26 cellular contexts compared by ENCODE assay signal in the genomic region with DNA sequence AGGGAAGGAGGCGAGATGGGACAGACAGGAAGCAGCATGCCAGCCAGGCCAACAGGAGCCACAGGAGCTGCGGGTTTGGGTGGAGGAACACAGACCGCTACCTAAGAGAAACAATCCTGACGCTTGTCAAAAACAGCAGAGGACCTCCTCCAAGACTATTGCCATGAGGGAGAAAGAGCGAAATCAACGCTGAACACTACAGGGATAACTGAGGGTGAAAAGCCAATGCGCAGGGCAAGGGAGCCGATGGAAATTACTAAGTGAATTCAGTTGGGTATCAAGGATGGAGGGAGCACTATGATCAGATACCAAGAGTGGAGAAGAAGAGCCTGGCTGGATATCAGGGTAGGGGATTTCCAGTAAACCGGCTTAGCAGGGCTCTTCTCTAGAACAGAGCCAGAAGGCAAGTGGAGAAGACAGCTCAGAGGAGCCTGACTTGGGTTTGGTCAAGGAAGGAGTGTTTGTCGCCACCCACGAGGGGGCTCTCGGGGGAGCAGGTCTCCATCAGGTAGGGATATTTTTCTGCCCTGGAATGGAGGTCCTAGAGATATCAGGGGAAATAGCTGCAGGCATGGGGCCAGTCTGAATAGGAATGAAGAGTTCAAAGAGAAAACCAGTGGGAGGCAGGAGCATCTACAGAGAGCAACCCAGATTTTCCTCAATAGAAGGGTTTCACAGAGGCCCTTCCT. TPM values are rescaled to one million over a fixed set of nuclear protein-coding genes. Genes with fewer than 3 reads are reported as not detected.
DNase-seq lines count a peak whose midpoint lies in the region; ATAC-seq and TF ChIP-seq lines count a peak whose summit lies in the region.
"Had no signal": no experiment of that assay in that cellular context is flagged by ENCODE, and none has a peak within 500 bp of the region (broad histone marks: within the 10 kb centered on the region; RNA-seq: fewer than 3 reads in every experiment).

No MANE protein-coding gene starts in this region.

- H4K91ac ChIP-seq in H9 (ENCODE audit: insufficient read length, low read depth, low read length): no peak overlapping the region

- no peak overlapping the region for H3K27ac Mint-ChIP-seq in H9
- H3K27ac Mint-ChIP-seq in activated T-helper 17 cell treated with anti-CD3 and anti-CD28 coated beads, Interleukin-2, amount 50 U/mL, for 72 hours: peak overlapping the region; percentile 63
- H3K27ac Mint-ChIP-seq: activated CD4-positive, alpha-beta T cell treated with anti-CD3 and anti-CD28 coated beads for 36 hours had no signal

- no peaks in the 10 kb centered on the region for H3K27me3 ChIP-seq in H9 (ENCODE audit: insufficient read depth, low read length)
- H3K27me3 ChIP-seq: ascending aorta had no signal

- H3K9me3 Mint-ChIP-seq in H9: peaks cover 11 to 15% of the 10 kb centered on the region in 2 experiments
- H3K9me3 Mint-ChIP-seq in activated T-helper 17 cell treated with anti-CD3 and anti-CD28 coated beads, Interleukin-2, amount 50 U/mL, for 72 hours: peaks cover 3% of the 10 kb centered on the region
- H3K9me3 Mint-ChIP-seq: effector memory CD8-positive, alpha-beta T cell; stimulated activated naive CD8-positive, alpha-beta T cell treated with anti-CD3 and anti-CD28 coated beads, Interleukin-15, amount 100 ng/mL, for 72 hours had no signal

- H2AK5ac ChIP-seq in H9 (ENCODE audit: insufficient read length, low read length): no peak overlapping the region

- H2BK12ac ChIP-seq in H9 (ENCODE audit: insufficient read length, low read depth, low read length): no peak overlapping the region

- no peak for ATAC-seq in activated T-helper 17 cell treated with anti-CD3 and anti-CD28 coated beads, Interleukin-2, amount 50 U/mL, for 72 hours (replicated peaks)
- ATAC-seq: effector memory CD8-positive, alpha-beta T cell; stimulated activated naive CD8-positive, alpha-beta T cell treated with anti-CD3 and anti-CD28 coated beads, Interleukin-15, amount 100 ng/mL, for 72 hours had no signal

- H3K4me3 Mint-ChIP-seq in H9: no peak overlapping the region
- H3K4me3 Mint-ChIP-seq in activated T-helper 17 cell treated with anti-CD3 and anti-CD28 coated beads, Interleukin-2, amount 50 U/mL, for 72 hours: no peak overlapping the region
- H3K4me3 Mint-ChIP-seq: activated CD4-positive, alpha-beta T cell treated with anti-CD3 and anti-CD28 coated beads for 36 hours; effector memory CD8-positive, alpha-beta T cell; neural crest cell; stimulated activated naive CD8-positive, alpha-beta T cell treated with anti-CD3 and anti-CD28 coated beads, Interleukin-15, amount 100 ng/mL, for 72 hours had no signal

- H3K56ac ChIP-seq in H9 (ENCODE audit: insufficient read length, low read depth, low read length): no peak overlapping the region

- no peaks in the 10 kb centered on the region for H3K23me2 ChIP-seq in H9 (ENCODE audit: insufficient read length, low read depth, low read length, poor library complexity, severe bottlenecking)

- H3T11ph ChIP-seq in H9 (ENCODE audit: low read length): no peak overlapping the region

- peaks cover 3% of the 10 kb centered on the region; the same call in 1 of the 2 replicates for H3K4me1 ChIP-seq in H9 (ENCODE audit: insufficient read depth, low read length)
- H3K4me1 ChIP-seq: ascending aorta, parathyroid adenoma had no signal

- no peak overlapping the region for H3K23ac ChIP-seq in H9 (ENCODE audit: insufficient read length, low read depth, low read length)

- no peak overlapping the region for H2BK20ac ChIP-seq in H9 (ENCODE audit: low read depth, low read length, poor library complexity, severe bottlenecking)

- no peaks in the 10 kb centered on the region for H3K9me3 ChIP-seq in H9 (ENCODE audit: control insufficient read depth, low read depth, low read length)
- H3K9me3 ChIP-seq: ascending aorta, thoracic aorta had no signal

- no peak overlapping the region for H2BK15ac ChIP-seq in H9 (ENCODE audit: low read depth, low read length)

- H3K27me3 Mint-ChIP-seq in H9 (ENCODE audit: low read depth): no peaks in the 10 kb centered on the region; the same call in 1 of the 2 replicates
- no peaks in the 10 kb centered on the region for H3K27me3 Mint-ChIP-seq in activated T-helper 17 cell treated with anti-CD3 and anti-CD28 coated beads, Interleukin-2, amount 50 U/mL, for 72 hours
- H3K27me3 Mint-ChIP-seq: activated CD4-positive, alpha-beta T cell treated with anti-CD3 and anti-CD28 coated beads for 36 hours; effector memory CD8-positive, alpha-beta T cell; stimulated activated naive CD8-positive, alpha-beta T cell treated with anti-CD3 and anti-CD28 coated beads, Interleukin-15, amount 100 ng/mL, for 72 hours had no signal

- no peak overlapping the region for H3K4me2 ChIP-seq in H9 (ENCODE audit: insufficient read depth, insufficient read length, low read length)

- no peak overlapping the region for H2AFZ ChIP-seq in H9 (ENCODE audit: low read length)
- H2AFZ ChIP-seq: parathyroid adenoma had no signal

- DNase-seq in SKM-1 treated with dmso at 0.1 percent for 144 hours (lab: John Stamatoyannopoulos, UW; ENCODE audit: unreplicated experiment) (peak; percentile 62), SKM-1 (lab: John Stamatoyannopoulos, UW; ENCODE audit: unreplicated experiment) (no peak), H9 (peak; percentile 15), H4 (ENCODE audit: low spot score) (no peak), SHP77 treated with DMSO at 0.1 percent for 48 hours (lab: John Stamatoyannopoulos, UW) (no peak)
- DNase-seq in stimulated activated CD8-positive, alpha-beta memory T cell treated with anti-CD3 and anti-CD28 coated beads, Interleukin-4, amount 100 ng/mL, for 48 hours: peak; percentile 13
- DNase-seq: ACHN; activated CD4-positive, alpha-beta T cell treated with anti-CD3 and anti-CD28 coated beads for 36 hours; cortex of kidney; effector memory CD8-positive, alpha-beta T cell; hypothalamus; Karpas-422; mesenchymal stem cell; NCI-H2171 treated with DMSO at 0.1 percent for 48 hours; NCI-H526; SIG-M5; stimulated activated CD4-positive, alpha-beta T cell treated with anti-CD3 and anti-CD28 coated beads, Interleukin-2, amount 100 ng/mL, for 24 hours; stimulated activated naive CD8-positive, alpha-beta T cell treated with anti-CD3 and anti-CD28 coated beads, Interleukin-15, amount 100 ng/mL, for 72 hours; SW 1271; T1000 had no signal

- no peaks in the 10 kb centered on the region for H4K20me1 ChIP-seq in H9 (ENCODE audit: control insufficient read depth, insufficient read depth, insufficient read length)

- H4K8ac ChIP-seq in H9 (replicated peaks; ENCODE audit: insufficient read length, low read depth, low read length): no peak overlapping the region

- no peaks in the 10 kb centered on the region for H3K79me2 ChIP-seq in H9 (ENCODE audit: insufficient read depth, low read length)
- H3K79me2 ChIP-seq: parathyroid adenoma had no signal

- peaks cover 26 to 59% (median 27%) of the 10 kb centered on the region in 3 experiments for H3K36me3 Mint-ChIP-seq in H9 (ENCODE audit: insufficient read depth in 1 of 3, low read depth in 3 of 3)
- peaks cover 60% of the 10 kb centered on the region for H3K36me3 Mint-ChIP-seq in activated T-helper 17 cell treated with anti-CD3 and anti-CD28 coated beads, Interleukin-2, amount 50 U/mL, for 72 hours (ENCODE audit: low read depth)

- no peak overlapping the region for H3K9ac ChIP-seq in H9 (ENCODE audit: extremely low read depth, insufficient read length, low read length)
- H3K9ac ChIP-seq: parathyroid adenoma had no signal

- no peak overlapping the region for H4K5ac ChIP-seq in H9 (ENCODE audit: insufficient read length, low read depth, low read length)

- H3K18ac ChIP-seq in H9 (ENCODE audit: insufficient read length, low read depth, low read length): no peak overlapping the region

- peaks cover 12 to 15% of the 10 kb centered on the region in 2 experiments for H3K4me1 Mint-ChIP-seq in H9
- peaks cover 14% of the 10 kb centered on the region for H3K4me1 Mint-ChIP-seq in activated T-helper 17 cell treated with anti-CD3 and anti-CD28 coated beads, Interleukin-2, amount 50 U/mL, for 72 hours
- H3K4me1 Mint-ChIP-seq: neural crest cell; stimulated activated naive CD8-positive, alpha-beta T cell treated with anti-CD3 and anti-CD28 coated beads, Interleukin-15, amount 100 ng/mL, for 72 hours had no signal

- no peak for TF ChIP-seq CTCF in H9 (conservative IDR thresholded peaks at IDR 0.05)

- no peaks in the 10 kb centered on the region for H3K79me1 ChIP-seq in H9 (ENCODE audit: insufficient read depth, low read depth, low read length, poor library complexity, severe bottlenecking)

- H3K27ac ChIP-seq in H9 (ENCODE audit: insufficient read length, low read depth, low read length): no peak overlapping the region
- H3K27ac ChIP-seq: ascending aorta, parathyroid adenoma, thoracic aorta, VCaP had no signal

- H3K4ac ChIP-seq in H9 (ENCODE audit: low read depth, low read length): no peak overlapping the region

- H2BK5ac ChIP-seq in H9 (ENCODE audit: insufficient read length, low read length): no peak overlapping the region

- whole genome bisulfite sequencing in H9 (ENCODE audit: extremely low coverage, insufficient read length, low lambda C conversion rate): no CpG with 5 or more reads among the region's 12 CpGs

- no peak overlapping the region for H2BK120ac ChIP-seq in H9 (ENCODE audit: low read depth, low read length, poor library complexity, severe bottlenecking)

- H3K14ac ChIP-seq in H9 (ENCODE audit: insufficient read depth, low read length): no peak overlapping the region

RNA-seq across cellular contexts. Expression of a gene that starts 48.4 kb away (rescaled TPM):
- total RNA-seq in H9 (2021): 35.5 and 37.3 TPM in 2 replicates
- 10 to 100 TPM; 33.1 to 50.8 TPM for total RNA-seq in activated T-helper 17 cell treated with anti-CD3 and anti-CD28 coated beads, Interleukin-2, amount 50 U/mL, for 72 hours
- total RNA-seq in H4 (2014; rRNA removed; shearing (Covaris generic)): 34.5 and 43.6 TPM in 2 replicates

Comparison
In these comparisons a context has a peak if more than half of its experiments do, and no peak if none do; other contexts are left out.
1. DNase-seq: peak in SKM-1 treated with dmso at 0.1 percent for 144 hours (single experiment), H9 (single experiment) and stimulated activated CD8-positive, alpha-beta memory T cell treated with anti-CD3 and anti-CD28 coated beads, Interleukin-4, amount 100 ng/mL, for 48 hours (single experiment); none in SKM-1 (single experiment), H4 (single experiment) and SHP77 treated with DMSO at 0.1 percent for 48 hours (single experiment).